In genomic region chr12:121581681-121582439, GRCh38 we compare ENCODE assay signal across 8 cellular contexts. TPM values are rescaled to one million over a fixed set of nuclear protein-coding genes. Genes with fewer than 3 reads are reported as not detected.
DNase-seq lines count a peak whose midpoint lies in the region; ATAC-seq and TF ChIP-seq lines count a peak whose summit lies in the region.

No MANE protein-coding gene starts in this region.

- TF ChIP-seq CTCF in BE2C (IDR thresholded peaks at IDR 0.05; ENCODE audit: low read depth, low read length) (peak; percentile 47), spleen (IDR thresholded peaks at IDR 0.05 in 8 of 11, conservative IDR thresholded peaks at IDR 0.05 in 3 of 11) (no peak)

- intact Hi-C loops in spleen (cut with DNase I; ENCODE audit: low total_unique reads): no loop called here

- 19 to 33% (median 23%) methylated on average over 17 of the region's 17 CpGs for WGBS in spleen, 5 donors

- H3K36me3 ChIP-seq in BE2C: no peaks in the 10 kb centered on the region
- no peaks in the 10 kb centered on the region for H3K36me3 ChIP-seq in iPS-15b (ENCODE audit: control insufficient read depth, insufficient read depth, low read length)
- no peaks in the 10 kb centered on the region for H3K36me3 ChIP-seq in spleen

- H3K9me3 ChIP-seq in BE2C (no peaks in the 10 kb centered on the region), iPS-15b (ENCODE audit: control insufficient read depth, insufficient read depth, low read length) (no peaks in the 10 kb centered on the region), spleen (no peaks in the 10 kb centered on the region)

- in situ Hi-C loops in KBM-7 (cut with MboI; ENCODE audit: low pct_unique_long_range_greater_than_20kb, low sequenced_read_pairs): no loop called here

- peaks cover 5% of the 10 kb centered on the region for H3K4me1 ChIP-seq in BE2C
- H3K4me1 ChIP-seq in iPS-15b (ENCODE audit: control insufficient read depth, insufficient read depth, low read length): peaks cover 13% of the 10 kb centered on the region
- peaks cover 27 to 61% (median 47%) of the 10 kb centered on the region in 6 donors for H3K4me1 ChIP-seq in spleen

- DNase-seq in BE2C (peak; percentile 43), KBM-7 (peak; percentile 45), spleen (no peak)

- H3K27ac ChIP-seq in angular gyrus (ENCODE audit: low read depth, low read length): peak overlapping the region; percentile 18
- peak overlapping the region; percentile 50 to 92 (median 88) for H3K27ac ChIP-seq in spleen

- H3K9ac ChIP-seq in iPS-15b (ENCODE audit: low read depth, low read length): peak overlapping the region; percentile 89

- TF ChIP-seq POLR2A in spleen (IDR thresholded peaks at IDR 0.05): no peak

- ATAC-seq in HG02759 (IDR thresholded peaks at IDR 0.05; ENCODE audit: unreplicated experiment) (no peak), HG02588 (IDR thresholded peaks at IDR 0.05; ENCODE audit: unreplicated experiment) (no peak), GM21723 (IDR thresholded peaks at IDR 0.05; ENCODE audit: unreplicated experiment) (no peak)

- H3K27me3 ChIP-seq in BE2C (no peaks in the 10 kb centered on the region), iPS-15b (ENCODE audit: control insufficient read depth, insufficient read depth, low read length) (no peaks in the 10 kb centered on the region), spleen (replicated peaks in 1 of 7) (no peaks in the 10 kb centered on the region)

- H3K4me3 ChIP-seq in BE2C (ENCODE audit: low read depth, low read length): peak overlapping the region; percentile 68
- peak overlapping the region; percentile 96 for H3K4me3 ChIP-seq in iPS-15b (ENCODE audit: low read depth, low read length)
- peak overlapping the region in 5 of 8 donors; percentile 53 to 76 (median 63) for H3K4me3 ChIP-seq in spleen

RNA-seq across cellular contexts. Expression of gene KDM2B, which starts 1.0 kb away (rescaled TPM):
- 53.2 TPM for polyA plus RNA-seq in BE2C (2012; ENCODE audit: insufficient read depth, insufficient read length, low read depth)
- 10 to 100 TPM; 32.3 to 56.2 (median 46.5) TPM for total RNA-seq in spleen
- polyA plus RNA-seq in spleen: 10 to 100 TPM; 20.8 to 25.5 (median 24.5) TPM

RNA-seq across cellular contexts. Expression of gene ORAI1, which starts 44.5 kb away (rescaled TPM):
- 27.1 TPM for polyA plus RNA-seq in BE2C (2012; ENCODE audit: insufficient read depth, insufficient read length, low read depth)
- 10 to 100 TPM; 27.7 to 47.5 (median 36.6) TPM for total RNA-seq in spleen
- polyA plus RNA-seq in spleen: 10 to 100 TPM; 12.9 to 32.0 (median 23.9) TPM
